ENCODE assay signal across 8 cellular contexts in the genomic region with DNA sequence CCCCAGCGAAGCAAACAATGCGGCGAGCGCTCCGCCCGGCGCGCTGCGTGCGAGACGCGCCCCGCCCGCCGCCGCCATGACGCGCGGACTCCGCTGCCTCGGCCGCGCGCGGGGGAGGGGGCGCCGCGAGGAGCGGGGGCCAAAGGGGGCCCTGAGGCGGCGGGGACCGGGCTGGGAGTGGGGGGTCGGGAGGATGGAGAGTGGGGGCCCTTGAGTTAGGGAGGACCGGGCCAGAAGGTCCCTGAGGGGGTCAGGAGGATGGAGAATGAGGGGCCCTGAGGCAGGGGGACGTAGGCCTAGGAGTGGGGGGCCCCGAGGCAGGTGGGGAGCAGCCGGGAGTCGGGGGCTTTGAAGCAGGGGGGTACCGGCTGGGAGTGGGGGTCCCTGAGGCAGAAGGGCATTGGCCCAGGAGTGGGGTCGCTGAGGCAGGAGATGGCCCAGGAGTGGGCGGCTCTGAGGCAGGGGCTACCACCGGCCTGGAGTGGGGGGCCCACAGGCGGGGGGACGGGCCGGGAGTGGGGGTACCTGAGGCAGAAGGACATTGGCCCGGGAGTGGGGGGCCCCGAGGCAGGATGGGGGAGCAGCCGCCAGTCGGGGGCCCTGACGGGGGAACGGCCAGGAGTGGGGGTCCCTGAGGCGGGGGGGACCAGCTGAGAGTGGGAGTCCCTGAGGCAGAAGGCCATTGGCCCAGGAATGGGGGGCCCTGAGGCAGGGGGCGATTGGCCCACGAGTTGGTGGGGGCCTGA. TPM values are rescaled to one million over a fixed set of nuclear protein-coding genes. Genes with fewer than 3 reads are reported as not detected.
DNase-seq lines count a peak whose midpoint lies in the region; ATAC-seq, FAIRE-seq and TF ChIP-seq lines count a peak whose summit lies in the region.

A gene (minus strand): TSS at position 21 of the 746 bp plus-strand sequence. CDS start 3,556 bp downstream, outside the sequence.

- intact Hi-C loops in esophagus muscularis mucosa (cut with DNase I), result loop anchor here (2.0 kb wide), 1 partner anchor 25 kb away; a partner anchor contains a TSS

- no peaks in the 10 kb centered on the region for H3K27me3 Mint-ChIP-seq in activated T-cell treated with anti-CD3 and anti-CD28 coated beads, Interleukin-2, amount 50 U/mL, for 24 hours

- H3K4me3 ChIP-seq in esophagus muscularis mucosa, result peak within 1 kb of the TSS; percentile 76 to 93 (median 88)
- peak within 1 kb of the TSS; percentile 65 for H3K4me3 ChIP-seq in mucosa of stomach (ENCODE audit: low read length)

- H3K4me3 Mint-ChIP-seq in activated T-cell treated with anti-CD3 and anti-CD28 coated beads, Interleukin-2, amount 50 U/mL, for 24 hours, result peak within 1 kb of the TSS; percentile 90

- peak within 1 kb of the TSS; percentile 85 for H3K9ac ChIP-seq in mucosa of stomach (ENCODE audit: low read length)

- peak within 1 kb of the TSS; percentile 94 for H3K27ac Mint-ChIP-seq in activated T-cell treated with anti-CD3 and anti-CD28 coated beads, Interleukin-2, amount 50 U/mL, for 24 hours

- H3K27ac ChIP-seq in esophagus muscularis mucosa (replicated peaks in 1 of 4), result peak within 1 kb of the TSS; percentile 91 to 94 (median 93)

- WGBS in esophagus muscularis mucosa, result 27% methylated on average over 9 of the region's 54 CpGs

- H3K27me3 ChIP-seq in esophagus muscularis mucosa, result no peaks in the 10 kb centered on the region
- no peaks in the 10 kb centered on the region for H3K27me3 ChIP-seq in mucosa of stomach (ENCODE audit: control insufficient read depth, insufficient read depth, low read length)

- peaks cover 36% of the 10 kb centered on the region for H3K36me3 Mint-ChIP-seq in activated T-cell treated with anti-CD3 and anti-CD28 coated beads, Interleukin-2, amount 50 U/mL, for 24 hours (ENCODE audit: low read depth)

- peaks cover 46% of the 10 kb centered on the region for H3K4me1 Mint-ChIP-seq in activated T-cell treated with anti-CD3 and anti-CD28 coated beads, Interleukin-2, amount 50 U/mL, for 24 hours (ENCODE audit: low read depth)

- H3K9me3 ChIP-seq in esophagus muscularis mucosa, result peaks cover 0 to 16% (median 4%) of the 10 kb centered on the region in 4 donors
- H3K9me3 ChIP-seq in mucosa of stomach (ENCODE audit: control insufficient read depth, low read length), result no peaks in the 10 kb centered on the region

- FAIRE-seq in GM19239 (lab: Jason Lieb, UNC), result no peak

- no peaks in the 10 kb centered on the region for H3K9me3 Mint-ChIP-seq in activated T-cell treated with anti-CD3 and anti-CD28 coated beads, Interleukin-2, amount 50 U/mL, for 24 hours

- no peak for TF ChIP-seq EP300 in esophagus muscularis mucosa (IDR thresholded peaks at IDR 0.05)

- no peak for TF ChIP-seq CTCF in esophagus muscularis mucosa (IDR thresholded peaks at IDR 0.05)

- H3K36me3 ChIP-seq in esophagus muscularis mucosa, result peaks cover 10 to 23% (median 13%) of the 10 kb centered on the region in 4 donors
- peaks cover 7% of the 10 kb centered on the region for H3K36me3 ChIP-seq in mucosa of stomach (ENCODE audit: control insufficient read depth, insufficient read depth, low read length)

- DNase-seq in Ammon's horn (ENCODE audit: low spot score) (peak; percentile 73), GM19239 (ENCODE audit: insufficient read length, low spot score) (peak; percentile 79), NOMO-1 treated with DMSO at 0.1 percent for 48 hours (lab: John Stamatoyannopoulos, UW; ENCODE audit: unreplicated experiment) (peak; percentile 30), esophagus muscularis mucosa (ENCODE audit: extremely low spot score) (no peak), stromal cell of bone marrow (ENCODE audit: low read depth) (peak; percentile 38)
- DNase-seq in activated T-cell treated with anti-CD3 and anti-CD28 coated beads, Interleukin-2, amount 50 U/mL, for 24 hours, result peak; percentile 78

- H3K4me1 ChIP-seq in esophagus muscularis mucosa (peaks cover 27 to 48% (median 43%) of the 10 kb centered on the region in 4 donors), mucosa of stomach (ENCODE audit: control insufficient read depth, insufficient read depth, low read length) (peaks cover 22% of the 10 kb centered on the region)

- no peak for TF ChIP-seq POLR2A in esophagus muscularis mucosa (IDR thresholded peaks at IDR 0.05; ENCODE audit: low read depth)

- ATAC-seq in HG03354 (IDR thresholded peaks at IDR 0.05; ENCODE audit: poor library complexity, severe bottlenecking, unreplicated experiment), result no peak

RNA-seq across cellular contexts. Expression of the gene that starts here (rescaled TPM):
- total RNA-seq in esophagus muscularis mucosa, result 10 to 100 TPM; 36.5 to 54.1 (median 51.4) TPM
